In genomic region chr16:12803203-12804093, GRCh38 we compare ENCODE assay signal across 8 cellular contexts. TPM values are rescaled to one million over a fixed set of nuclear protein-coding genes. Genes with fewer than 3 reads are reported as not detected.
DNase-seq lines count a peak whose midpoint lies in the region; ATAC-seq and TF ChIP-seq lines count a peak whose summit lies in the region.

A gene with protein sequence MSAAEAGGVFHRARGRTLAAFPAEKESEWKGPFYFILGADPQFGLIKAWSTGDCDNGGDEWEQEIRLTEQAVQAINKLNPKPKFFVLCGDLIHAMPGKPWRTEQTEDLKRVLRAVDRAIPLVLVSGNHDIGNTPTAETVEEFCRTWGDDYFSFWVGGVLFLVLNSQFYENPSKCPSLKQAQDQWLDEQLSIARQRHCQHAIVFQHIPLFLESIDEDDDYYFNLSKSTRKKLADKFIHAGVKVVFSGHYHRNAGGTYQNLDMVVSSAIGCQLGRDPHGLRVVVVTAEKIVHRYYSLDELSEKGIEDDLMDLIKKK (minus strand): TSS chr16:12803887. CDS start chr16:12803776, 111 bp downstream.

- H3K36me3 ChIP-seq in left lung: no peaks in the 10 kb centered on the region

- TF ChIP-seq CTCF in left lung (IDR thresholded peaks at IDR 0.05): no peak

- ATAC-seq in HG03378 (IDR thresholded peaks at IDR 0.05; ENCODE audit: unreplicated experiment): peak; percentile 84
- peak; percentile 99 for ATAC-seq in left lung

- no peaks in the 10 kb centered on the region for H3K27me3 ChIP-seq in left lung

- DNase-seq in AG20443 (ENCODE audit: low spot score) (peak; percentile 99), NCI-H524 treated with DMSO at 0.1 percent for 48 hours (lab: John Stamatoyannopoulos, UW) (peak; percentile 75), dedifferentiated amniotic fluid mesenchymal stem cell (ENCODE audit: extremely low spot score) (peak; percentile 81), left lung (peak; percentile 95 to 99)
- DNase-seq in activated CD4-positive, alpha-beta T cell treated with anti-CD3 and anti-CD28 coated beads, Interleukin-2, amount 50 U/mL, for 1 hour: peak; percentile 88
- DNase-seq in stimulated activated CD4-positive, alpha-beta T cell treated with anti-CD3 and anti-CD28 coated beads, Interleukin-2, amount 100 ng/mL, for 24 hours: peak; percentile 92 to 93

- H3K9me3 ChIP-seq in left lung: no peaks in the 10 kb centered on the region

- TF ChIP-seq POLR2A in GM19099 (IDR thresholded peaks at IDR 0.05; ENCODE audit: extremely low read depth, insufficient read length, low read depth): peak; percentile 81

- H3K4me1 ChIP-seq in left lung: peaks cover 13 to 42% of the 10 kb centered on the region in 2 donors

- intact Hi-C loops in left lung (cut with DNase I): no loop called here

- H3K4me3 ChIP-seq in left lung: peak within 1 kb of the TSS; percentile 65 to 69

- peak within 1 kb of the TSS; percentile 86 to 94 for H3K27ac ChIP-seq in left lung

RNA-seq across cellular contexts. Expression of the gene that starts here (rescaled TPM):
- 10 to 100 TPM; 18.7 to 33.3 TPM for total RNA-seq in left lung

Comparison
In these comparisons a context has a peak if more than half of its experiments do, and no peak if none do; other contexts are left out.
1. Peak in every context shown above with its lines: DNase-seq, ATAC-seq, H3K4me3 ChIP-seq and H3K27ac ChIP-seq.